ENCODE assay signal across 18 cellular contexts in the genomic region with DNA sequence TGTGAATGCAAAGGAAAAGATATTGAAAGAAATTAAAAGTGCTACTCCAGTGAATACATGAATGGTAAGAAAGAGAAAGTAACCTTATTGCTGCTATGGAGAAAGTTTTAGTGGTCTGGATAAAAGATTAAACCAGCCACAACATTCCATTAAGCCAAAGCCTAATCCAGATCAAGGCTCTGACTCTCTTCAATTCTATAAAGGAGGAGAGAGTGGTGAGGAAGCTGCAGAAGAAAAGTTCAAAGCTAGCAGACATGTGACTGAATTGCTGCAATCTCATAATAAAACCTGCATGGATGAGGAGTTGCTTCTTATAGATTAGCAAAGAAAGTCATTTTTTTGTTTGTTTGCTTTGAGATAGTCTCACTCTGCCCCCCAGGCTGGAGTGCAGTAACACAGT.
DNase-seq lines count a peak whose midpoint lies in the region; ATAC-seq and TF ChIP-seq lines count a peak whose summit lies in the region.
"Had no signal": no experiment of that assay in that cellular context is flagged by ENCODE, and none has a peak within 500 bp of the region (broad histone marks: within the 10 kb centered on the region; RNA-seq: fewer than 3 reads in every experiment).

No MANE protein-coding gene starts in this region.

- H3K4me1 Mint-ChIP-seq in CD8-positive, alpha-beta T cell (ENCODE audit: low read depth) = peaks cover 54% of the 10 kb centered on the region
- H3K4me1 Mint-ChIP-seq in nephron = no peaks in the 10 kb centered on the region
- peaks cover 38% of the 10 kb centered on the region for H3K4me1 Mint-ChIP-seq in T-helper 2 cell treated with Interferon-gamma antibody and Interleukin-4, amounts not matched to agents 5 μg/mL and 100 μg/mL, for 36 hours (ENCODE audit: low read depth)
- H3K4me1 Mint-ChIP-seq: B cell, CD14-positive monocyte had no signal

- peaks cover 4% of the 10 kb centered on the region for H3K36me3 Mint-ChIP-seq in CD8-positive, alpha-beta T cell
- peaks cover 13% of the 10 kb centered on the region for H3K36me3 Mint-ChIP-seq in nephron (ENCODE audit: low read depth)
- H3K36me3 Mint-ChIP-seq in T-helper 2 cell treated with Interferon-gamma antibody and Interleukin-4, amounts not matched to agents 5 μg/mL and 100 μg/mL, for 36 hours (ENCODE audit: low read depth) = no peaks in the 10 kb centered on the region
- H3K36me3 Mint-ChIP-seq: CD14-positive monocyte had no signal

- H3K36me3 ChIP-seq in CD8-positive, alpha-beta T cell (ENCODE audit: insufficient read depth, low read length) = no peaks in the 10 kb centered on the region

- no peak overlapping the region for H3K4me3 Mint-ChIP-seq in CD8-positive, alpha-beta T cell
- no peak overlapping the region for H3K4me3 Mint-ChIP-seq in nephron
- H3K4me3 Mint-ChIP-seq in T-helper 2 cell treated with Interferon-gamma antibody and Interleukin-4, amounts not matched to agents 5 μg/mL and 100 μg/mL, for 36 hours = no peak overlapping the region
- H3K4me3 Mint-ChIP-seq: B cell, CD14-positive monocyte, HFFc6 had no signal

- H3K9me3 ChIP-seq in CD8-positive, alpha-beta T cell (ENCODE audit: low read length) = no peaks in the 10 kb centered on the region
- no peaks in the 10 kb centered on the region for H3K9me3 ChIP-seq in right cardiac atrium (ENCODE audit: control insufficient read depth, low read length)

- intact Hi-C loops in CD8-positive, alpha-beta T cell (cut with DNase I, micrococcal nuclease) = loop anchor here in 1 of 2 experiments (5.0 to 10.0 kb wide), 2 partner anchors 122 to 211 kb away; no protein-coding TSS in a partner anchor
- intact Hi-C loops in right cardiac atrium (cut with DNase I) = no loop called here

- no peak for ATAC-seq in CD8-positive, alpha-beta T cell
- ATAC-seq in right cardiac atrium = no peak

- TF ChIP-seq CTCF in CD8-positive, alpha-beta T cell (IDR thresholded peaks at IDR 0.05) = no peak
- no peak for TF ChIP-seq CTCF in nephron (IDR thresholded peaks at IDR 0.05; ENCODE audit: unreplicated experiment in 3 of 3)

- no peak for DNase-seq in CD8-positive, alpha-beta T cell
- peak; percentile 13 for DNase-seq in SW480 (ENCODE audit: low spot score)
- peak; percentile 25 for DNase-seq in kidney glomerular epithelial cell (lab: John Stamatoyannopoulos, UW)
- no peak for DNase-seq in right cardiac atrium
- no peak for DNase-seq in substantia nigra (lab: John Stamatoyannopoulos, UW)
- no peak for DNase-seq in T-helper 2 cell treated with Interferon-gamma antibody and Interleukin-4, amounts not matched to agents 5 μg/mL and 100 μg/mL, for 36 hours (ENCODE audit: low spot score)
- DNase-seq: DMS79, H7, HFFc6, KBM-7, NCI-H1092 treated with DMSO at 0.1 percent for 48 hours, NCI-H1436 treated with DMSO at 0.1 percent for 48 hours, NCI-H2029, NCI-H524 treated with DMSO at 0.1 percent for 48 hours, Right ventricle myocardium superior had no signal

- H3K27ac ChIP-seq in CD8-positive, alpha-beta T cell (ENCODE audit: low read depth, low read length) = no peak overlapping the region
- H3K27ac ChIP-seq in right cardiac atrium (ENCODE audit: low read length) = no peak overlapping the region
- no peak overlapping the region for H3K27ac ChIP-seq in substantia nigra (ENCODE audit: low read depth, low read length, poor library complexity, severe bottlenecking)

- H3K4me1 ChIP-seq in CD8-positive, alpha-beta T cell (ENCODE audit: insufficient read depth, low read length) = peaks cover 53% of the 10 kb centered on the region
- H3K4me1 ChIP-seq in right cardiac atrium (ENCODE audit: control insufficient read depth, insufficient read depth, low read length) = no peaks in the 10 kb centered on the region

- CTCF ChIA-PET in CD8-positive, alpha-beta T cell (lab: Charles Lee) = no interaction called here

- H3K4me3 ChIP-seq in CD8-positive, alpha-beta T cell (ENCODE audit: low read depth, low read length) = no peak overlapping the region
- no peak overlapping the region for H3K4me3 ChIP-seq in right cardiac atrium (ENCODE audit: low read length)

- POLR2A ChIA-PET in CD8-positive, alpha-beta T cell (lab: Charles Lee) = interaction anchor here (0.6 to 0.9 kb wide), 3 partner anchors 12 to 70 kb away, joined by 3 read pairs; no protein-coding TSS in a partner anchor

- H3K27me3 ChIP-seq in CD8-positive, alpha-beta T cell (ENCODE audit: insufficient read depth, low read length) = no peaks in the 10 kb centered on the region
- H3K27me3 ChIP-seq in right cardiac atrium (ENCODE audit: control insufficient read depth, insufficient read depth) = no peaks in the 10 kb centered on the region

- H3K27me3 Mint-ChIP-seq in CD8-positive, alpha-beta T cell (ENCODE audit: low read depth) = no peaks in the 10 kb centered on the region
- H3K27me3 Mint-ChIP-seq in nephron (ENCODE audit: low read depth) = peaks cover under 1% of the 10 kb centered on the region
- peaks cover 6% of the 10 kb centered on the region for H3K27me3 Mint-ChIP-seq in T-helper 2 cell treated with Interferon-gamma antibody and Interleukin-4, amounts not matched to agents 5 μg/mL and 100 μg/mL, for 36 hours (ENCODE audit: low read depth)

- H3K9me3 Mint-ChIP-seq in CD8-positive, alpha-beta T cell = peaks cover 12% of the 10 kb centered on the region
- peaks cover 18% of the 10 kb centered on the region for H3K9me3 Mint-ChIP-seq in nephron
- peaks cover 5% of the 10 kb centered on the region for H3K9me3 Mint-ChIP-seq in T-helper 2 cell treated with Interferon-gamma antibody and Interleukin-4, amounts not matched to agents 5 μg/mL and 100 μg/mL, for 36 hours
- H3K9me3 Mint-ChIP-seq: HFFc6 had no signal

- peak overlapping the region; percentile 53 for H3K27ac Mint-ChIP-seq in CD8-positive, alpha-beta T cell
- peak overlapping the region; percentile 16 to 58 (median 36) for H3K27ac Mint-ChIP-seq in nephron
- H3K27ac Mint-ChIP-seq in T-helper 2 cell treated with Interferon-gamma antibody and Interleukin-4, amounts not matched to agents 5 μg/mL and 100 μg/mL, for 36 hours = no peak overlapping the region
- H3K27ac Mint-ChIP-seq: B cell, CD14-positive monocyte, HFFc6 had no signal

Comparison
In these comparisons a context has a peak if more than half of its experiments do, and no peak if none do; other contexts are left out.
1. DNase-seq: peak in SW480 (single experiment) and kidney glomerular epithelial cell (single experiment); none in CD8-positive, alpha-beta T cell (0 of 7), right cardiac atrium (0 of 3), substantia nigra (0 of 49) and T-helper 2 cell treated with Interferon-gamma antibody and Interleukin-4, amounts not matched to agents 5 μg/mL and 100 μg/mL, for 36 hours (single experiment).